ENCODE assay signal across 1 cellular context in the genomic region with DNA sequence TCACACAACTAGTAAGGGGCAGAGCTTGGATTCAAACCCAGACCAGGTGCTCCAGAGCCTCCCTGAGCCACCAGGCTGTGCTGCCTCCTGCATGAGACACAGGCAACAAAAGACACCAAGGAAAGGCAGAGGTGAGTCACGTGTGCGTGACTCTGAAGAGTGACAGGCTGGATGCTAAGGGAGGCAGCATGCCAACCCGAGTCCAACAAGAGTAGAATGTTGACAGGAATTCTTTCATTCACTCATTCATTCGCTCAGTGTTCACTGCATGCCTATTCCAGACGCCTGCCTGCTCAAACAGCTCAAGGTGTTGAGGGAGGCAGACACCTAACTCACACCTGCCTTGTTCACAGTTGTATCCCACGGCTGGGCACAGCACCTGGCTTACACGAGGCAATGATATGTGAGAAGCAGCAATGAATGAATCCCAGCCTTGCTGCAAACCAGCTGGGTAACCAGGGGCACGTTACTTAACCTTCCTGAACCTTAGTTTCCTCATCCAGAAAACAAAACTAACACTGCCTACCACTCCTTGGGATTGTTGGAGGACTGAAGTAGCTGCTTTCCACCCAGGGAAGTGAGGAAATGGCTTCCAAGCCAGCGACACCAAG.
A peak's percentile ranks its signal among the peaks of the same experiment; 100 is the strongest.
TF ChIP-seq lines count a peak whose summit lies in the region.

No MANE protein-coding gene starts in this region.

TF ChIP-seq in GM12878, 131 proteins besides CTCF, POLR2A, EP300 and RAD21 (continued from another document):
- TF ChIP-seq, protein P1, sequence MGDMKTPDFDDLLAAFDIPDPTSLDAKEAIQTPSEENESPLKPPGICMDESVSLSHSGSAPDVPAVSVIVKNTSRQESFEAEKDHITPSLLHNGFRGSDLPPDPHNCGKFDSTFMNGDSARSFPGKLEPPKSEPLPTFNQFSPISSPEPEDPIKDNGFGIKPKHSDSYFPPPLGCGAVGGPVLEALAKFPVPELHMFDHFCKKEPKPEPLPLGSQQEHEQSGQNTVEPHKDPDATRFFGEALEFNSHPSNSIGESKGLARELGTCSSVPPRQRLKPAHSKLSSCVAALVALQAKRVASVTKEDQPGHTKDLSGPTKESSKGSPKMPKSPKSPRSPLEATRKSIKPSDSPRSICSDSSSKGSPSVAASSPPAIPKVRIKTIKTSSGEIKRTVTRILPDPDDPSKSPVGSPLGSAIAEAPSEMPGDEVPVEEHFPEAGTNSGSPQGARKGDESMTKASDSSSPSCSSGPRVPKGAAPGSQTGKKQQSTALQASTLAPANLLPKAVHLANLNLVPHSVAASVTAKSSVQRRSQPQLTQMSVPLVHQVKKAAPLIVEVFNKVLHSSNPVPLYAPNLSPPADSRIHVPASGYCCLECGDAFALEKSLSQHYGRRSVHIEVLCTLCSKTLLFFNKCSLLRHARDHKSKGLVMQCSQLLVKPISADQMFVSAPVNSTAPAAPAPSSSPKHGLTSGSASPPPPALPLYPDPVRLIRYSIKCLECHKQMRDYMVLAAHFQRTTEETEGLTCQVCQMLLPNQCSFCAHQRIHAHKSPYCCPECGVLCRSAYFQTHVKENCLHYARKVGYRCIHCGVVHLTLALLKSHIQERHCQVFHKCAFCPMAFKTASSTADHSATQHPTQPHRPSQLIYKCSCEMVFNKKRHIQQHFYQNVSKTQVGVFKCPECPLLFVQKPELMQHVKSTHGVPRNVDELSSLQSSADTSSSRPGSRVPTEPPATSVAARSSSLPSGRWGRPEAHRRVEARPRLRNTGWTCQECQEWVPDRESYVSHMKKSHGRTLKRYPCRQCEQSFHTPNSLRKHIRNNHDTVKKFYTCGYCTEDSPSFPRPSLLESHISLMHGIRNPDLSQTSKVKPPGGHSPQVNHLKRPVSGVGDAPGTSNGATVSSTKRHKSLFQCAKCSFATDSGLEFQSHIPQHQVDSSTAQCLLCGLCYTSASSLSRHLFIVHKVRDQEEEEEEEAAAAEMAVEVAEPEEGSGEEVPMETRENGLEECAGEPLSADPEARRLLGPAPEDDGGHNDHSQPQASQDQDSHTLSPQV (IDR thresholded peaks at IDR 0.05), result peak; percentile 27; the same call in 1 of the 2 replicates
